Comparison of ENCODE assay signal across 9 cellular contexts in the genomic region with DNA sequence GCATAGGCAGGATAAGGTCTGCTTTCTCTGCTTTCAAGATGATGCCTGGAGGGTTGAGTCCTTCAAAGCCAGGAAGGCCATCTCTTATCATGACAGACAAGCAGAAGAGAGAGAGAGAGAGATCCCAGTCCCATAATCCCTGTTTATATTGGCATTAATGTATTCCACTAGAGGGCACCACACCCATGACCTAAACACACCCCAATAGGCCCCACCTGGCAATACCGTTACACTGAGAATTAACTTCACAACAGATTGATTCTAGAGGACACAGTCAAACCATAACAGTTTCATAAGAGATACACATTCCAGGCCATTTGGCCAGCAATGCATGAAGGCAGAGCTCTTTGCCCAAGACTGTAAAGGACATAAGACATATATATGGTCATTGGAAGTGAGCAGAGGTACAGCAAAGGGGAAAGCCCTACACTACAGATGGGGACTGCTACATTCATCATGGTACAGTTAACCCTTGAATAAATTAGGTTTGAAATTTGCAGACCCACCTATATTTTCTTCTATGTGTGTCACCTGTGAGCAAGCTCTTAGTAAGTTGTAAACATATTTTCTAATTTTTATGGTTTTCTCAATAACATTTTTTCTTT.
DNase-seq lines count a peak whose midpoint lies in the region; ATAC-seq and TF ChIP-seq lines count a peak whose summit lies in the region.
"Had no signal": no experiment of that assay in that cellular context is flagged by ENCODE, and none has a peak within 500 bp of the region (broad histone marks: within the 10 kb centered on the region; RNA-seq: fewer than 3 reads in every experiment).

No MANE protein-coding gene starts in this region.

- H3K9me3 Mint-ChIP-seq in WTC11 = peaks cover 72% of the 10 kb centered on the region
- H3K9me3 Mint-ChIP-seq: activated naive CD8-positive, alpha-beta T cell treated with anti-CD3 and anti-CD28 coated beads, Interleukin-2, amount 10 ng/mL, durations not matched to agents 7 days and 5 days had no signal

- no peak overlapping the region for H3K27ac Mint-ChIP-seq in WTC11
- H3K27ac Mint-ChIP-seq: activated naive CD8-positive, alpha-beta T cell treated with anti-CD3 and anti-CD28 coated beads, Interleukin-2, amount 10 ng/mL, durations not matched to agents 7 days and 5 days had no signal

- no peaks in the 10 kb centered on the region; the same call in 1 of the 2 replicates for H3K27me3 Mint-ChIP-seq in WTC11 (ENCODE audit: low read depth)
- H3K27me3 Mint-ChIP-seq: activated naive CD8-positive, alpha-beta T cell treated with anti-CD3 and anti-CD28 coated beads, Interleukin-2, amount 10 ng/mL, durations not matched to agents 7 days and 5 days had no signal

- TF ChIP-seq CTCF in AG09309 (IDR thresholded peaks at IDR 0.05; ENCODE audit: control insufficient read depth, insufficient read depth, low read depth, low read length, missing control alignments) (peak; percentile 40), epithelial cell of esophagus (IDR thresholded peaks at IDR 0.05; ENCODE audit: insufficient read depth, low read depth, low read length, missing control alignments) (no peak), WTC11 (IDR thresholded peaks at IDR 0.05) (no peak)

- no peak overlapping the region for H3K4me3 Mint-ChIP-seq in WTC11
- H3K4me3 Mint-ChIP-seq: activated naive CD8-positive, alpha-beta T cell treated with anti-CD3 and anti-CD28 coated beads, Interleukin-2, amount 10 ng/mL, durations not matched to agents 7 days and 5 days had no signal

- POLR2A ChIA-PET in WTC11 (lab: Charles Lee) = no interaction called here

- H3K36me3 Mint-ChIP-seq in WTC11 = peaks cover 50% of the 10 kb centered on the region
- H3K36me3 Mint-ChIP-seq: activated naive CD8-positive, alpha-beta T cell treated with anti-CD3 and anti-CD28 coated beads, Interleukin-2, amount 10 ng/mL, durations not matched to agents 7 days and 5 days had no signal

- peak; percentile 52 for ATAC-seq in GM18498 (IDR thresholded peaks at IDR 0.05; ENCODE audit: unreplicated experiment)
- no peak for ATAC-seq in WTC11

- H3K4me1 Mint-ChIP-seq in WTC11 = peaks cover 19% of the 10 kb centered on the region
- H3K4me1 Mint-ChIP-seq: activated naive CD8-positive, alpha-beta T cell treated with anti-CD3 and anti-CD28 coated beads, Interleukin-2, amount 10 ng/mL, durations not matched to agents 7 days and 5 days had no signal

- H3K4me3 ChIP-seq in AG09309 (ENCODE audit: control insufficient read depth, low read depth, low read length) (no peak overlapping the region), epithelial cell of esophagus (ENCODE audit: low read length) (no peak overlapping the region)

- DNase-seq in AG09309 (ENCODE audit: low read depth) (no peak), Kasumi-1 (lab: John Stamatoyannopoulos, UW) (peak; percentile 34 to 46), epithelial cell of esophagus (ENCODE audit: low read depth) (peak; percentile 1), DMS114 treated with DMSO at 0.1 percent for 48 hours (lab: John Stamatoyannopoulos, UW; ENCODE audit: unreplicated experiment) (no peak), WTC11 (ENCODE audit: low spot score) (no peak), UCSD-AML1 (lab: John Stamatoyannopoulos, UW; ENCODE audit: unreplicated experiment) (no peak), NCI-H510A (lab: John Stamatoyannopoulos, UW) (no peak)
- DNase-seq: activated naive CD8-positive, alpha-beta T cell treated with anti-CD3 and anti-CD28 coated beads, Interleukin-2, amount 10 ng/mL, durations not matched to agents 7 days and 5 days had no signal

- CTCF ChIA-PET in WTC11 (lab: Charles Lee) = no interaction called here

TF ChIP-seq in WTC11, 78 proteins besides CTCF, POLR2A, EP300 and RAD21:
- TF ChIP-seq ZNF425 (CRISPR knock-in tag; conservative IDR thresholded peaks at IDR 0.05) (no peak), ZBTB21 (CRISPR knock-in tag; IDR thresholded peaks at IDR 0.05; ENCODE audit: borderline replicate concordance) (no peak), SP1 (CRISPR knock-in tag; conservative IDR thresholded peaks at IDR 0.05) (no peak), NFATC4 (CRISPR knock-in tag; IDR thresholded peaks at IDR 0.05) (no peak)
- TF ChIP-seq, protein P1, sequence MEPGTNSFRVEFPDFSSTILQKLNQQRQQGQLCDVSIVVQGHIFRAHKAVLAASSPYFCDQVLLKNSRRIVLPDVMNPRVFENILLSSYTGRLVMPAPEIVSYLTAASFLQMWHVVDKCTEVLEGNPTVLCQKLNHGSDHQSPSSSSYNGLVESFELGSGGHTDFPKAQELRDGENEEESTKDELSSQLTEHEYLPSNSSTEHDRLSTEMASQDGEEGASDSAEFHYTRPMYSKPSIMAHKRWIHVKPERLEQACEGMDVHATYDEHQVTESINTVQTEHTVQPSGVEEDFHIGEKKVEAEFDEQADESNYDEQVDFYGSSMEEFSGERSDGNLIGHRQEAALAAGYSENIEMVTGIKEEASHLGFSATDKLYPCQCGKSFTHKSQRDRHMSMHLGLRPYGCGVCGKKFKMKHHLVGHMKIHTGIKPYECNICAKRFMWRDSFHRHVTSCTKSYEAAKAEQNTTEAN (CRISPR knock-in tag; IDR thresholded peaks at IDR 0.05) = no peak

Comparison
In these comparisons a context has a peak if more than half of its experiments do, and no peak if none do; other contexts are left out.
1. DNase-seq: peak in Kasumi-1 (2 of 2) and epithelial cell of esophagus (single experiment); none in AG09309 (single experiment), DMS114 treated with DMSO at 0.1 percent for 48 hours (single experiment), WTC11 (single experiment), UCSD-AML1 (single experiment) and NCI-H510A (single experiment).